1 cellular context compared by ENCODE assay signal in the genomic region with DNA sequence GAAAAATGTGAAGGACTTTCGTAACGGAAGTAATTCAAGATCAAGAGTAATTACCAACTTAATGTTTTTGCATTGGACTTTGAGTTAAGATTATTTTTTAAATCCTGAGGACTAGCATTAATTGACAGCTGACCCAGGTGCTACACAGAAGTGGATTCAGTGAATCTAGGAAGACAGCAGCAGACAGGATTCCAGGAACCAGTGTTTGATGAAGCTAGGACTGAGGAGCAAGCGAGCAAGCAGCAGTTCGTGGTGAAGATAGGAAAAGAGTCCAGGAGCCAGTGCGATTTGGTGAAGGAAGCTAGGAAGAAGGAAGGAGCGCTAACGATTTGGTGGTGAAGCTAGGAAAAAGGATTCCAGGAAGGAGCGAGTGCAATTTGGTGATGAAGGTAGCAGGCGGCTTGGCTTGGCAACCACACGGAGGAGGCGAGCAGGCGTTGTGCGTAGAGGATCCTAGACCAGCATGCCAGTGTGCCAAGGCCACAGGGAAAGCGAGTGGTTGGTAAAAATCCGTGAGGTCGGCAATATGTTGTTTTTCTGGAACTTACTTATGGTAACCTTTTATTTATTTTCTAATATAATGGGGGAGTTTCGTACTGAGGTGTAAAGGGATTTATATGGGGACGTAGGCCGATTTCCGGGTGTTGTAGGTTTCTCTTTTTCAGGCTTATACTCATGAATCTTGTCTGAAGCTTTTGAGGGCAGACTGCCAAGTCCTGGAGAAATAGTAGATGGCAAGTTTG.
TF ChIP-seq lines count a peak whose summit lies in the region.

No MANE protein-coding gene starts in this region.

TF ChIP-seq in endothelial cell of umbilical vein, 7 proteins besides CTCF, POLR2A, EP300 and RAD21:
- no peak for TF ChIP-seq JUN (IDR thresholded peaks at IDR 0.05; ENCODE audit: borderline replicate concordance, insufficient read depth, insufficient read length, low read depth)
- peak; percentile 91 for TF ChIP-seq POLR2AphosphoS5 (IDR thresholded peaks at IDR 0.05; ENCODE audit: insufficient read depth, low read depth, low read length)
